Comparison of ENCODE assay signal across 26 cellular contexts in genomic region chr9:18580146-18580545, GRCh38.
"Had no signal": no experiment of that assay in that cellular context is flagged by ENCODE, and none has a peak within 500 bp of the region (broad histone marks: within the 10 kb centered on the region; RNA-seq: fewer than 3 reads in every experiment).

No MANE protein-coding gene starts in this region.

- FAIRE-seq: K562 had no signal

- DNase-seq: activated CD4-positive, alpha-beta T cell treated with anti-CD3 and anti-CD28 coated beads for 48 hours; activated CD4-positive, alpha-beta T cell treated with anti-CD3 and anti-CD28 coated beads, Interleukin-2, amount 50 U/mL, for 4 hours; activated CD4-positive, CD25-positive, alpha-beta regulatory T cell treated with anti-CD3 and anti-CD28 coated beads, Interleukin-2, amount 50 U/mL, for 72 hours; activated CD8-positive, alpha-beta memory T cell treated with anti-CD3 and anti-CD28 coated beads, Interleukin-2, amount 50 U/mL, for 48 hours; activated CD8-positive, alpha-beta T cell treated with anti-CD3 and anti-CD28 coated beads, Interleukin-2, amount 10 ng/mL, durations not matched to agents 7 days and 5 days; activated effector memory CD4-positive, alpha-beta T cell treated with anti-CD3 and anti-CD28 coated beads, Interleukin-2, amount 50 U/mL, for 16 hours; activated naive CD4-positive, alpha-beta T cell treated with Interleukin-2 at 50 U/mL for 16 hours; activated naive CD8-positive, alpha-beta T cell treated with anti-CD3 and anti-CD28 coated beads, Interleukin-2, amount 50 U/mL, for 24 hours; activated T-cell treated with anti-CD3 and anti-CD28 coated beads, Interleukin-2, amount 50 U/mL, for 24 hours; amygdala; Karpas-422; NCI-H1105 treated with DMSO at 0.1 percent for 48 hours; NCI-H1436 treated with DMSO at 0.1 percent for 48 hours; NCI-H1930; NCI-H345; NCI-H510A treated with DMSO at 0.1 percent for 48 hours; NK-92 treated with Interleukin-12 subunit alpha and Interleukin-12 subunit beta, amount 100 ng/mL, for 24 hours; OCI-M1; RPMI8226; SW 1271 had no signal

- H3K4me3 ChIP-seq: K562, SK-N-MC had no signal

- ATAC-seq: activated CD8-positive, alpha-beta T cell treated with anti-CD3 and anti-CD28 coated beads, Interleukin-2, amount 10 ng/mL, durations not matched to agents 7 days and 5 days; activated naive CD4-positive, alpha-beta T cell treated with anti-CD3 and anti-CD28 coated beads, Interleukin-2, amount 50 U/mL, for 72 hours; activated naive CD8-positive, alpha-beta T cell treated with anti-CD3 and anti-CD28 coated beads, Interleukin-2, amount 50 U/mL, for 24 hours; K562; Panc1; Right ventricle myocardium inferior; WTC11 had no signal

- H3K27ac ChIP-seq: SK-N-MC had no signal
